ENCODE assay signal across 19 cellular contexts in genomic region chr11:113935858-113936257, GRCh38. TPM values are rescaled to one million over a fixed set of nuclear protein-coding genes. Genes with fewer than 3 reads are reported as not detected.
DNase-seq lines count a peak whose midpoint lies in the region; ATAC-seq lines count a peak whose summit lies in the region.
"Had no signal": no experiment of that assay in that cellular context is flagged by ENCODE, and none has a peak within 500 bp of the region (broad histone marks: within the 10 kb centered on the region; RNA-seq: fewer than 3 reads in every experiment).

No MANE protein-coding gene starts in this region.

- H3K27ac ChIP-seq in angular gyrus (ENCODE audit: low read depth, low read length) = peak overlapping the region; percentile 38
- H3K27ac ChIP-seq: BLaER1 had no signal

- ATAC-seq in left ventricle myocardium superior (peak; percentile 34), Right ventricle myocardium superior (ENCODE audit: poor library complexity) (no peak)
- ATAC-seq: CD8-positive, alpha-beta T cell had no signal

- intact Hi-C loops in left ventricle myocardium superior (cut with micrococcal nuclease) = no loop called here
- intact Hi-C loops in Right ventricle myocardium superior (cut with DNase I) = no loop called here

- no peak for DNase-seq in left ventricle myocardium superior
- DNase-seq in Right ventricle myocardium superior = no peak
- DNase-seq in occipital lobe (lab: John Stamatoyannopoulos, UW) = peak; percentile 19
- DNase-seq in ecto neural progenitor cell (ENCODE audit: low spot score) = no peak
- DNase-seq in stimulated activated CD8-positive, alpha-beta memory T cell treated with anti-CD3 and anti-CD28 coated beads, Interleukin-4, amount 100 ng/mL, for 48 hours = no peak
- no peak for DNase-seq in activated effector memory CD4-positive, alpha-beta T cell treated with Interleukin-2 at 50 U/mL for 16 hours
- DNase-seq: 8988T; ACHN; BE2C; C1 segment of cervical spinal cord; Caco-2; Calu3; CD4-positive, alpha-beta T cell; CD8-positive, alpha-beta T cell; DMS79 treated with DMSO at 0.1 percent for 48 hours; GF-D8 had no signal

RNA-seq across cellular contexts. Expression of gene HTR3B, which starts 31.3 kb away (rescaled TPM):
- total RNA-seq in left ventricle myocardium superior (not detected), Right ventricle myocardium superior (not detected), occipital lobe (0.31 TPM)
- total RNA-seq: A673; Caco-2; Calu3; CD4-positive, alpha-beta T cell; CD8-positive, alpha-beta T cell had no signal

RNA-seq across cellular contexts. Expression of gene HTR3A, which starts 39.0 kb away (rescaled TPM):
- total RNA-seq in left ventricle myocardium superior (not detected), Right ventricle myocardium superior (not detected), occipital lobe (0.31 TPM)
- total RNA-seq: A673; Caco-2; Calu3; CD4-positive, alpha-beta T cell; CD8-positive, alpha-beta T cell had no signal
